In the genomic region with DNA sequence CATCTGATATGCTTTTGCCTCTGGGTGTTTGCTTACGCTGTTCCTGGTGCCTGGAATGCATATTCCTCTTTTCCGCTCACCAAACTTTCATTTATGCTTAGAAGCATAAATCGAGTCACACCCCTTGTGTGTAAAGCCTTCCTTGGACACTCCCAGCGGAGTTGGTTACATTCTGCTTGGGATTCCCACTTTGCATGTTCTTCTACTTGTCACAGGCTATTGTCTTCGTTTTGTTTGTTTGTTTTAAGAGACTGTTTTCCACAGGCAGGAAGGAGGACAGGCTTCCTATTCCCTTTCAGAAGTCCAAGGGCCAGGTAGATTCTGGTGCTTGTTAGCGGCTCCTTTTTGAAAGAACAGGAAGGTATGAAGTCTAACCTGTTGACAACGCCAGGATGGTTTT, we compare ENCODE assay signal across 18 cellular contexts.
"Had no signal": no experiment of that assay in that cellular context is flagged by ENCODE, and none has a peak within 500 bp of the region (broad histone marks: within the 10 kb centered on the region; RNA-seq: fewer than 3 reads in every experiment).

No MANE protein-coding gene starts in this region.

- H3K27me3 ChIP-seq: stomach had no signal

- H3K4me1 ChIP-seq: foreskin keratinocyte, left ventricle myocardium inferior, lower lobe of right lung had no signal

- H3K27ac ChIP-seq: foreskin keratinocyte, hepatocyte, left ventricle myocardium inferior, lower lobe of right lung, neutrophil, spleen, stomach, thoracic aorta had no signal

- DNase-seq: effector memory CD4-positive, alpha-beta T cell; head of caudate nucleus; kidney; left cardiac atrium; left ventricle myocardium inferior; lower lobe of right lung; naive thymus-derived CD4-positive, alpha-beta T cell; spleen; stimulated activated CD4-positive, alpha-beta T cell treated with anti-CD3 and anti-CD28 coated beads, Interleukin-15, amount 100 ng/mL, for 24 hours; stimulated activated CD4-positive, alpha-beta T cell treated with anti-CD3 and anti-CD28 coated beads, Interleukin-1b, Interleukin-23, amount 100 ng/mL, for 48 hours; stimulated activated CD4-positive, alpha-beta T cell treated with anti-CD3 and anti-CD28 coated beads, Interleukin-4, amount 100 ng/mL, for 24 hours; stimulated activated naive CD4-positive, alpha-beta T cell; stomach; substantia nigra had no signal

- H3K36me3 ChIP-seq: left ventricle myocardium inferior, lower lobe of right lung, neutrophil, spleen, stomach, thoracic aorta had no signal

- H3K9me3 ChIP-seq: left ventricle myocardium inferior, lower lobe of right lung, neutrophil, spleen, stomach, thoracic aorta had no signal

- H3K27ac Mint-ChIP-seq: naive thymus-derived CD4-positive, alpha-beta T cell had no signal

- H3K36me3 Mint-ChIP-seq: naive thymus-derived CD4-positive, alpha-beta T cell had no signal

- H3K4me3 Mint-ChIP-seq: naive thymus-derived CD4-positive, alpha-beta T cell had no signal

- H3K4me3 ChIP-seq: hepatocyte, left ventricle myocardium inferior, lower lobe of right lung, spleen, stomach, thoracic aorta had no signal
